In the genomic region with DNA sequence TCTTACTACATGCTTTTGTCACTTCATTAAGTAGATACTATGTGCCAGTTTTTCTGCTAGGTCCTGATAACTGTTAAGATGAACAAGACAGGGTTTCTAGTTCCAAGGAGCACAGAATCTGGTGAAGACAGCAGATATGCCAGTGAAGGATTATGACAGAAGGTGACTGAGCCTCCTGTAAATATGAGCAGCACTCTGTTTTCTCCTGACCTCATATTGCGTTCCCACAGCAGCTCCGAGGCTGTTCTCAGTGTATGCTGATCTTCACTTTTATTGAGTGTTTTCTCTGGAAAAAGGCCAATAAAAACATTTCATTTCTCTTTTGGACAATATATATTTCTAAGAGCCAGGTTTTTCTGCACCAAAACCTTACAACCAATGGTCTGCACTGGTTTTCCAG, we compare ENCODE assay signal across 20 cellular contexts. TPM values are rescaled to one million over a fixed set of nuclear protein-coding genes. Genes with fewer than 3 reads are reported as not detected.
"Had no signal": no experiment of that assay in that cellular context is flagged by ENCODE, and none has a peak within 500 bp of the region (broad histone marks: within the 10 kb centered on the region; RNA-seq: fewer than 3 reads in every experiment).

No MANE protein-coding gene starts in this region.

- H3K27me3 ChIP-seq: adrenal gland, body of pancreas, upper lobe of left lung had no signal

- DNase-seq: activated CD4-positive, alpha-beta T cell treated with anti-CD3 and anti-CD28 coated beads for 4 hours; activated CD8-positive, alpha-beta T cell treated with anti-CD3 and anti-CD28 coated beads for 36 hours; activated effector memory CD4-positive, alpha-beta T cell treated with anti-CD3 and anti-CD28 coated beads, Interleukin-2, amount 50 U/mL, for 16 hours; activated T-cell treated with anti-CD3 and anti-CD28 coated beads, Interleukin-2, amount 50 U/mL, for 4 hours; adrenal gland; body of pancreas; effector memory CD4-positive, alpha-beta T cell; foreskin melanocyte; left cardiac atrium; pancreas; stimulated activated CD4-positive, alpha-beta T cell treated with anti-CD3 and anti-CD28 coated beads, Interleukin-1b, Interleukin-23, amount 100 ng/mL, for 48 hours; stimulated activated naive CD8-positive, alpha-beta T cell treated with anti-CD3 and anti-CD28 coated beads, Interleukin-15, amount 100 ng/mL, for 72 hours; T-helper 9 cell; upper lobe of left lung; WERI-Rb-1 had no signal

- H3K27ac ChIP-seq: adrenal gland, body of pancreas, pancreas, SK-N-MC, upper lobe of left lung, WERI-Rb-1 had no signal

- H3K9me3 ChIP-seq: adrenal gland, body of pancreas, pancreas, upper lobe of left lung had no signal

- H3K4me3 ChIP-seq: adrenal gland, body of pancreas, lung, pancreas, SK-N-MC, upper lobe of left lung had no signal

- H3K27ac Mint-ChIP-seq: activated CD8-positive, alpha-beta T cell treated with anti-CD3 and anti-CD28 coated beads for 36 hours; activated naive CD4-positive, alpha-beta T cell treated with anti-CD3 and anti-CD28 coated beads, Interleukin-2, amount 50 U/mL, for 24 hours; stimulated activated naive CD8-positive, alpha-beta T cell treated with anti-CD3 and anti-CD28 coated beads, Interleukin-15, amount 100 ng/mL, for 72 hours had no signal

- H3K4me1 Mint-ChIP-seq: activated naive CD4-positive, alpha-beta T cell treated with anti-CD3 and anti-CD28 coated beads, Interleukin-2, amount 50 U/mL, for 24 hours; stimulated activated naive CD8-positive, alpha-beta T cell treated with anti-CD3 and anti-CD28 coated beads, Interleukin-15, amount 100 ng/mL, for 72 hours had no signal

- H3K4me1 ChIP-seq: adrenal gland, body of pancreas, pancreas had no signal

- ATAC-seq: activated CD8-positive, alpha-beta T cell treated with anti-CD3 and anti-CD28 coated beads for 36 hours; activated T-cell treated with anti-CD3 and anti-CD28 coated beads, Interleukin-2, amount 50 U/mL, for 4 hours; body of pancreas; left cardiac atrium; pancreas; sciatic nerve; stimulated activated naive CD8-positive, alpha-beta T cell treated with anti-CD3 and anti-CD28 coated beads, Interleukin-15, amount 100 ng/mL, for 72 hours had no signal

- H3K36me3 Mint-ChIP-seq: activated naive CD4-positive, alpha-beta T cell treated with anti-CD3 and anti-CD28 coated beads, Interleukin-2, amount 50 U/mL, for 24 hours had no signal

- H3K4me3 Mint-ChIP-seq: activated CD8-positive, alpha-beta T cell treated with anti-CD3 and anti-CD28 coated beads for 36 hours; activated naive CD4-positive, alpha-beta T cell treated with anti-CD3 and anti-CD28 coated beads, Interleukin-2, amount 50 U/mL, for 24 hours; activated T-cell treated with anti-CD3 and anti-CD28 coated beads, Interleukin-2, amount 50 U/mL, for 4 hours; stimulated activated naive CD8-positive, alpha-beta T cell treated with anti-CD3 and anti-CD28 coated beads, Interleukin-15, amount 100 ng/mL, for 72 hours had no signal

- H3K9me3 Mint-ChIP-seq: activated CD8-positive, alpha-beta T cell treated with anti-CD3 and anti-CD28 coated beads for 36 hours; activated naive CD4-positive, alpha-beta T cell treated with anti-CD3 and anti-CD28 coated beads, Interleukin-2, amount 50 U/mL, for 24 hours; activated T-cell treated with anti-CD3 and anti-CD28 coated beads, Interleukin-2, amount 50 U/mL, for 4 hours; stimulated activated naive CD8-positive, alpha-beta T cell treated with anti-CD3 and anti-CD28 coated beads, Interleukin-15, amount 100 ng/mL, for 72 hours had no signal

- H3K36me3 ChIP-seq: adrenal gland, pancreas, upper lobe of left lung, WERI-Rb-1 had no signal

RNA-seq across cellular contexts. Expression of gene HEPHL1, which starts 45.9 kb away (rescaled TPM):
- total RNA-seq: activated CD8-positive, alpha-beta T cell treated with anti-CD3 and anti-CD28 coated beads for 36 hours; activated T-cell treated with anti-CD3 and anti-CD28 coated beads, Interleukin-2, amount 50 U/mL, for 4 hours; adrenal gland; body of pancreas; left cardiac atrium; lung; pancreas; sciatic nerve; temporal lobe; upper lobe of left lung had no signal
- polyA plus RNA-seq: adrenal gland, lung, pancreas had no signal
